Comparison of ENCODE assay signal across 2 cellular contexts in genomic region chr1:31435471-31436409, GRCh38.
TF ChIP-seq lines count a peak whose summit lies in the region.

No MANE protein-coding gene starts in this region.

TF ChIP-seq in HCT116, 20 proteins besides CTCF, POLR2A, EP300 and RAD21:
- TF ChIP-seq POLR2AphosphoS5 (IDR thresholded peaks at IDR 0.05; ENCODE audit: low read depth, low read length) = no peak; the same call in none of the 2 replicates
- no peak for TF ChIP-seq SRF (IDR thresholded peaks at IDR 0.05; ENCODE audit: low read depth)

TF ChIP-seq in K562, 482 proteins besides CTCF, POLR2A, EP300 and RAD21:
- TF ChIP-seq ZFP36 (IDR thresholded peaks at IDR 0.05; ENCODE audit: low read depth, low read length, partially characterized antibody) (peak; percentile 62), ZNF695 (CRISPR knock-in tag; IDR thresholded peaks at IDR 0.05) (no peak), RBM25 (IDR thresholded peaks at IDR 0.05; ENCODE audit: low read depth, low read length, severe bottlenecking) (peak; percentile 54), ZNF316 (IDR thresholded peaks at IDR 0.05) (0 out of 2 replicates have a peak, but pooled peaks have one; percentile 5), NCOR1 (IDR thresholded peaks at IDR 0.05) (no peak), ZBTB2 (IDR thresholded peaks at IDR 0.05) (no peak)
TF ChIP-seq in K562: peak in this region for 3.
